10 cellular contexts compared by ENCODE assay signal in genomic region chr9:135886147-135886981, GRCh38. TPM values are rescaled to one million over a fixed set of nuclear protein-coding genes. Genes with fewer than 3 reads are reported as not detected.
DNase-seq lines count a peak whose midpoint lies in the region; ATAC-seq lines count a peak whose summit lies in the region.
"Had no signal": no experiment of that assay in that cellular context is flagged by ENCODE, and none has a peak within 500 bp of the region (broad histone marks: within the 10 kb centered on the region; RNA-seq: fewer than 3 reads in every experiment).

No MANE protein-coding gene starts in this region.

- no peaks in the 10 kb centered on the region for H3K9me3 Mint-ChIP-seq in activated naive CD4-positive, alpha-beta T cell treated with anti-CD3 and anti-CD28 coated beads, Interleukin-2, amount 50 U/mL, for 24 hours
- H3K9me3 Mint-ChIP-seq in activated naive CD4-positive, alpha-beta T cell treated with anti-CD3 and anti-CD28 coated beads, Interleukin-2, amount 50 U/mL, for 72 hours = no peaks in the 10 kb centered on the region
- no peaks in the 10 kb centered on the region for H3K9me3 Mint-ChIP-seq in stimulated activated naive CD8-positive, alpha-beta T cell treated with anti-CD3 and anti-CD28 coated beads, Interleukin-15, amount 100 ng/mL, for 72 hours

- no peak for DNase-seq in activated naive CD4-positive, alpha-beta T cell (lab: John Stamatoyannopoulos, UW)
- DNase-seq in activated naive CD4-positive, alpha-beta T cell treated with anti-CD3 and anti-CD28 coated beads, Interleukin-2, amount 50 U/mL, for 72 hours (ENCODE audit: low spot score in 2 of 2) = no peak
- no peak for DNase-seq in stimulated activated naive CD8-positive, alpha-beta T cell treated with anti-CD3 and anti-CD28 coated beads, Interleukin-15, amount 100 ng/mL, for 72 hours
- DNase-seq in DMS153 treated with DMSO at 0.1 percent for 48 hours (lab: John Stamatoyannopoulos, UW; ENCODE audit: unreplicated experiment) = no peak
- DNase-seq in GM19238 (ENCODE audit: insufficient read length, low spot score) = no peak
- DNase-seq: NCI-H1694 treated with DMSO at 0.1 percent for 48 hours had no signal

- H3K27me3 Mint-ChIP-seq in activated naive CD4-positive, alpha-beta T cell treated with anti-CD3 and anti-CD28 coated beads, Interleukin-2, amount 50 U/mL, for 24 hours = no peaks in the 10 kb centered on the region
- no peaks in the 10 kb centered on the region for H3K27me3 Mint-ChIP-seq in stimulated activated naive CD8-positive, alpha-beta T cell treated with anti-CD3 and anti-CD28 coated beads, Interleukin-15, amount 100 ng/mL, for 72 hours

- no peak for ATAC-seq in activated naive CD4-positive, alpha-beta T cell treated with anti-CD3 and anti-CD28 coated beads, Interleukin-2, amount 50 U/mL, for 72 hours
- no peak for ATAC-seq in stimulated activated naive CD8-positive, alpha-beta T cell treated with anti-CD3 and anti-CD28 coated beads, Interleukin-15, amount 100 ng/mL, for 72 hours
- ATAC-seq in HG02610 (IDR thresholded peaks at IDR 0.05; ENCODE audit: unreplicated experiment) = no peak

- H3K4me1 Mint-ChIP-seq in activated naive CD4-positive, alpha-beta T cell treated with anti-CD3 and anti-CD28 coated beads, Interleukin-2, amount 50 U/mL, for 24 hours = peaks cover 77% of the 10 kb centered on the region
- H3K4me1 Mint-ChIP-seq in stimulated activated naive CD8-positive, alpha-beta T cell treated with anti-CD3 and anti-CD28 coated beads, Interleukin-15, amount 100 ng/mL, for 72 hours = peaks cover 72% of the 10 kb centered on the region

- peak overlapping the region; percentile 79 for H3K27ac Mint-ChIP-seq in activated naive CD4-positive, alpha-beta T cell treated with anti-CD3 and anti-CD28 coated beads, Interleukin-2, amount 50 U/mL, for 24 hours
- peak overlapping the region; percentile 68 to 69 for H3K27ac Mint-ChIP-seq in activated naive CD4-positive, alpha-beta T cell treated with anti-CD3 and anti-CD28 coated beads, Interleukin-2, amount 50 U/mL, for 72 hours
- no peak overlapping the region for H3K27ac Mint-ChIP-seq in stimulated activated naive CD8-positive, alpha-beta T cell treated with anti-CD3 and anti-CD28 coated beads, Interleukin-15, amount 100 ng/mL, for 72 hours

- H3K27ac ChIP-seq in layer of hippocampus (ENCODE audit: low read depth, low read length) = peak overlapping the region; percentile 66
- H3K27ac ChIP-seq: C4-2B had no signal

- peak overlapping the region; percentile 82 for H3K4me3 Mint-ChIP-seq in activated naive CD4-positive, alpha-beta T cell treated with anti-CD3 and anti-CD28 coated beads, Interleukin-2, amount 50 U/mL, for 24 hours
- H3K4me3 Mint-ChIP-seq in stimulated activated naive CD8-positive, alpha-beta T cell treated with anti-CD3 and anti-CD28 coated beads, Interleukin-15, amount 100 ng/mL, for 72 hours = peak overlapping the region; percentile 78 to 80

- H3K36me3 Mint-ChIP-seq in activated naive CD4-positive, alpha-beta T cell treated with anti-CD3 and anti-CD28 coated beads, Interleukin-2, amount 50 U/mL, for 24 hours = no peaks in the 10 kb centered on the region
- no peaks in the 10 kb centered on the region for H3K36me3 Mint-ChIP-seq in activated naive CD4-positive, alpha-beta T cell treated with anti-CD3 and anti-CD28 coated beads, Interleukin-2, amount 50 U/mL, for 72 hours

- H3K27me3 ChIP-seq in layer of hippocampus (ENCODE audit: control insufficient read depth, insufficient read depth, low read length) = no peaks in the 10 kb centered on the region

RNA-seq across cellular contexts. Expression of gene CAMSAP1, which starts 21.0 kb away (rescaled TPM):
- 10 to 100 TPM; 38.1 to 40.6 TPM for total RNA-seq in activated naive CD4-positive, alpha-beta T cell treated with anti-CD3 and anti-CD28 coated beads, Interleukin-2, amount 50 U/mL, for 72 hours

Comparison
In these comparisons a context has a peak if more than half of its experiments do, and no peak if none do; other contexts are left out.
1. H3K27ac Mint-ChIP-seq: peak in activated naive CD4-positive, alpha-beta T cell treated with anti-CD3 and anti-CD28 coated beads, Interleukin-2, amount 50 U/mL, for 24 hours (single experiment) and activated naive CD4-positive, alpha-beta T cell treated with anti-CD3 and anti-CD28 coated beads, Interleukin-2, amount 50 U/mL, for 72 hours (2 of 2); none in stimulated activated naive CD8-positive, alpha-beta T cell treated with anti-CD3 and anti-CD28 coated beads, Interleukin-15, amount 100 ng/mL, for 72 hours (0 of 2).